13 cellular contexts compared by ENCODE assay signal in genomic region chr10:32582946-32583345, GRCh38.
"Had no signal": no experiment of that assay in that cellular context is flagged by ENCODE, and none has a peak within 500 bp of the region (broad histone marks: within the 10 kb centered on the region; RNA-seq: fewer than 3 reads in every experiment).

No MANE protein-coding gene starts in this region.

- H3K27ac ChIP-seq: heart right ventricle, left ventricle myocardium inferior, thoracic aorta had no signal

- H3K27me3 Mint-ChIP-seq: stimulated activated naive CD8-positive, alpha-beta T cell treated with anti-CD3 and anti-CD28 coated beads, Interleukin-15, amount 100 ng/mL, for 72 hours had no signal

- H3K4me1 ChIP-seq: heart right ventricle, left ventricle myocardium inferior had no signal

- DNase-seq: activated naive CD4-positive, alpha-beta T cell treated with anti-CD3 and anti-CD28 coated beads, Interleukin-2, amount 50 U/mL, for 16 hours; activated T-cell treated with anti-CD3 and anti-CD28 coated beads, Interleukin-2, amount 50 U/mL, for 1 hour; anterior cingulate cortex; heart right ventricle; islet precursor cell; left ventricle myocardium inferior; mesenchymal stem cell; stimulated activated CD4-positive, alpha-beta T cell treated with anti-CD3 and anti-CD28 coated beads, Interleukin-4, amount 100 ng/mL, for 24 hours; stimulated activated naive CD8-positive, alpha-beta T cell treated with anti-CD3 and anti-CD28 coated beads, Interleukin-15, amount 100 ng/mL, for 72 hours had no signal

- H3K9me3 ChIP-seq: thoracic aorta had no signal

- H3K4me3 ChIP-seq: heart right ventricle, left ventricle myocardium inferior, thoracic aorta had no signal

- ATAC-seq: activated CD4-positive, CD25-positive, alpha-beta regulatory T cell treated with anti-CD3 and anti-CD28 coated beads, Interleukin-2, amount 50 U/mL, for 24 hours; heart right ventricle; stimulated activated naive CD8-positive, alpha-beta T cell treated with anti-CD3 and anti-CD28 coated beads, Interleukin-15, amount 100 ng/mL, for 72 hours had no signal

- H3K4me1 Mint-ChIP-seq: neural crest cell; stimulated activated naive CD8-positive, alpha-beta T cell treated with anti-CD3 and anti-CD28 coated beads, Interleukin-15, amount 100 ng/mL, for 72 hours had no signal

- H3K9me3 Mint-ChIP-seq: stimulated activated naive CD8-positive, alpha-beta T cell treated with anti-CD3 and anti-CD28 coated beads, Interleukin-15, amount 100 ng/mL, for 72 hours; T-helper 1 cell treated with Interleukin-12 subunit alpha and Interleukin-12 subunit beta and Interleukin-4 antibody, amounts not matched to agents 30 μg/mL and 1 μg/mL, for 36 hours had no signal

- H3K4me3 Mint-ChIP-seq: neural crest cell; stimulated activated naive CD8-positive, alpha-beta T cell treated with anti-CD3 and anti-CD28 coated beads, Interleukin-15, amount 100 ng/mL, for 72 hours; T-helper 1 cell treated with Interleukin-12 subunit alpha and Interleukin-12 subunit beta and Interleukin-4 antibody, amounts not matched to agents 30 μg/mL and 1 μg/mL, for 36 hours had no signal

- H3K27me3 ChIP-seq: heart right ventricle had no signal

- H3K27ac Mint-ChIP-seq: stimulated activated naive CD8-positive, alpha-beta T cell treated with anti-CD3 and anti-CD28 coated beads, Interleukin-15, amount 100 ng/mL, for 72 hours; T-helper 1 cell treated with Interleukin-12 subunit alpha and Interleukin-12 subunit beta and Interleukin-4 antibody, amounts not matched to agents 30 μg/mL and 1 μg/mL, for 36 hours had no signal
